23 cellular contexts compared by ENCODE assay signal in the genomic region with DNA sequence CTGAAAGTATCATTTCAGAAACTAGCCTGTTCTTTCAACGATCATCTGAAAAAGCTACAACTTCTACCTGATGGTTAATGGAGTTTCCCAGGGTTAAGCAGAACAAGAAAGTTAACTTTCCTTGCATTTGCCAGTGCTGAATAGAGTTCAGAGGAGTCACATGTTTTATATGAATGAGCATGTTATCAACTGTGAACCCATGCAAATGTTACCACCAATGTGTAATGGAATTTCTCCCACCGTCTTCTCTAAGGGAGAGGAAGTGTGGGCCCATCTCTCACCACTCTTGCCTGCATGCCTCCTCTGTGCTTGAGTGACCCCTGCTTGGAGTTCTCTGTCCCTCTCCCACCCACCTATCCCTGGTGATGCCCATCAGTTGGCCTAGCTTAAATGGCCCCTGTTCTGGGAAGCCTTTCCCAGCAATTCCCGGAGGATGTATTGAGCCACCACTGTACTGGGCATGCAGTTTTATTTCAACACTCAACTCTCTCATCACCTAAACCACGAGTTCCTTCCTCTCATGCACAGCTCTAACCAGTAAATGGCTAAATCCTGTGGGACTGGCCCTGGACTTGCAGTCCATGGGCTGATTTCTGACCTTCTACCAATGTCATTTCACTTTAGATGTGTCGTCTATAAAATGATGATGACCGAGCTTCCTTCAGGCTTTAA.
"Had no signal": no experiment of that assay in that cellular context is flagged by ENCODE, and none has a peak within 500 bp of the region (broad histone marks: within the 10 kb centered on the region; RNA-seq: fewer than 3 reads in every experiment).

No MANE protein-coding gene starts in this region.

- FAIRE-seq: endometrium, frontal cortex, urothelium cell line had no signal

- H3K36me3 Mint-ChIP-seq: activated CD4-positive, alpha-beta memory T cell treated with anti-CD3 and anti-CD28 coated beads for 36 hours; naive thymus-derived CD4-positive, alpha-beta T cell had no signal

- H3K27ac Mint-ChIP-seq: activated CD4-positive, alpha-beta memory T cell treated with anti-CD3 and anti-CD28 coated beads for 36 hours; activated naive CD4-positive, alpha-beta T cell treated with anti-CD3 and anti-CD28 coated beads for 36 hours; dendritic cell treated with granulocyte-macrophage colony-stimulating factor and Interleukin-4, amounts not matched to agents 40 ng/mL and 50 ng/mL, for 4 days had no signal

- DNase-seq: activated CD4-positive, alpha-beta memory T cell treated with anti-CD3 and anti-CD28 coated beads for 36 hours; activated CD4-positive, alpha-beta T cell treated with anti-CD3 and anti-CD28 coated beads for 48 hours; activated naive CD4-positive, alpha-beta T cell treated with anti-CD3 and anti-CD28 coated beads for 36 hours; activated T-cell treated with anti-CD3 and anti-CD28 coated beads, Interleukin-2, amount 50 U/mL, for 48 hours; anterior cingulate cortex; body of pancreas; caudate nucleus; effector CD4-positive, alpha-beta T cell; hippocampal formation; kidney glomerular epithelial cell; left lung; naive thymus-derived CD4-positive, alpha-beta T cell; posterior cingulate gyrus; stimulated activated CD4-positive, alpha-beta T cell treated with anti-CD3 and anti-CD28 coated beads, Interleukin-2, amount 100 ng/mL, for 48 hours; stimulated activated CD8-positive, alpha-beta memory T cell treated with anti-CD3 and anti-CD28 coated beads, Interleukin-4, amount 100 ng/mL, for 48 hours; stimulated activated naive CD4-positive, alpha-beta T cell treated with Interleukin-2 at 50 U/mL for 16 hours had no signal

- H3K4me3 Mint-ChIP-seq: activated CD4-positive, alpha-beta memory T cell treated with anti-CD3 and anti-CD28 coated beads for 36 hours; activated naive CD4-positive, alpha-beta T cell treated with anti-CD3 and anti-CD28 coated beads for 36 hours; dendritic cell treated with granulocyte-macrophage colony-stimulating factor and Interleukin-4, amounts not matched to agents 40 ng/mL and 50 ng/mL, for 4 days; naive thymus-derived CD4-positive, alpha-beta T cell; neural crest cell had no signal

- H3K27me3 Mint-ChIP-seq: dendritic cell treated with granulocyte-macrophage colony-stimulating factor and Interleukin-4, amounts not matched to agents 40 ng/mL and 50 ng/mL, for 4 days had no signal

- H3K9me3 Mint-ChIP-seq: activated CD4-positive, alpha-beta memory T cell treated with anti-CD3 and anti-CD28 coated beads for 36 hours; activated naive CD4-positive, alpha-beta T cell treated with anti-CD3 and anti-CD28 coated beads for 36 hours; dendritic cell treated with granulocyte-macrophage colony-stimulating factor and Interleukin-4, amounts not matched to agents 40 ng/mL and 50 ng/mL, for 4 days; neural crest cell had no signal

- ATAC-seq: body of pancreas; left lung; naive thymus-derived CD4-positive, alpha-beta T cell; sciatic nerve had no signal

- H3K4me3 ChIP-seq: body of pancreas, left lung, tibial nerve had no signal
